ENCODE assay signal across 17 cellular contexts in the genomic region with DNA sequence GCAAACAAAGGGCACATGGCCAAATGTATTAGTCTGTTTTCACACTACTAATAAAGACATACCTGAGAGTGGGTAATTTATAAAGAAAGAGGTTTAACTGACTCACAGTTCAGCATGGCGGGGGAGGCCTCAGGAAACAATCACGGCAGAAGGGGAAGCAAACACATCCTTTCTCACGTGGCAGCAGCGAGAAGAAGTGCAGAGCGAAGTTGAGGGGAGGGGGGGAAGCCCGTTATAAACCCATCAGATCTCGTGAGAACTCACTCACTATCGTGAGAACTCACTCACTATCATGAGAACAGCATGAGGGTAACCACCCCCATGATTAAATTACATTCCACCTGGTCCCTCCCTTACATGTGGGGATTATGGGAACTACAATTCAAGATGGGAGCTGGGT.
"Had no signal": no experiment of that assay in that cellular context is flagged by ENCODE, and none has a peak within 500 bp of the region (broad histone marks: within the 10 kb centered on the region; RNA-seq: fewer than 3 reads in every experiment).

No MANE protein-coding gene starts in this region.

- ATAC-seq: activated naive CD8-positive, alpha-beta T cell treated with anti-CD3 and anti-CD28 coated beads, Interleukin-2, amount 50 U/mL, for 24 hours; lower lobe of right lung; naive thymus-derived CD4-positive, alpha-beta T cell had no signal

- DNase-seq: activated CD4-positive, alpha-beta T cell treated with anti-CD3 and anti-CD28 coated beads, Interleukin-2, amount 10 ng/mL, durations not matched to agents 24 days and 14 days; activated naive CD4-positive, alpha-beta T cell; activated naive CD8-positive, alpha-beta T cell treated with anti-CD3 and anti-CD28 coated beads, Interleukin-2, amount 50 U/mL, for 24 hours; activated T-cell treated with anti-CD3 and anti-CD28 coated beads, Interleukin-2, amount 50 U/mL, for 1 hour; effector CD4-positive, alpha-beta T cell; erythroblast; foreskin fibroblast; heart right ventricle; lower lobe of right lung; naive thymus-derived CD4-positive, alpha-beta T cell; retina; sigmoid colon; stimulated activated CD4-positive, alpha-beta T cell treated with anti-CD3 and anti-CD28 coated beads, Interleukin-15, amount 100 ng/mL, for 24 hours; stimulated activated naive B cell treated with anti-CD40 and anti-IgM and Interleukin-4, amounts not matched to agents 10 μg/mL and 1 μg/mL and 100 μg/mL, for 72 hours; T-helper 2 cell; testis had no signal

- H3K27ac Mint-ChIP-seq: activated CD4-positive, alpha-beta T cell treated with anti-CD3 and anti-CD28 coated beads, Interleukin-2, amount 10 ng/mL, durations not matched to agents 24 days and 14 days; activated naive CD8-positive, alpha-beta T cell treated with anti-CD3 and anti-CD28 coated beads, Interleukin-2, amount 50 U/mL, for 24 hours; stimulated activated naive B cell treated with anti-CD40 and anti-IgM and Interleukin-4, amounts not matched to agents 10 μg/mL and 1 μg/mL and 100 μg/mL, for 72 hours; type B pancreatic cell had no signal

- H3K27me3 Mint-ChIP-seq: activated CD4-positive, alpha-beta T cell treated with anti-CD3 and anti-CD28 coated beads, Interleukin-2, amount 10 ng/mL, durations not matched to agents 24 days and 14 days had no signal

- H3K36me3 Mint-ChIP-seq: naive thymus-derived CD4-positive, alpha-beta T cell had no signal

- H3K9me3 Mint-ChIP-seq: activated CD4-positive, alpha-beta T cell treated with anti-CD3 and anti-CD28 coated beads, Interleukin-2, amount 10 ng/mL, durations not matched to agents 24 days and 14 days; activated naive CD8-positive, alpha-beta T cell treated with anti-CD3 and anti-CD28 coated beads, Interleukin-2, amount 50 U/mL, for 24 hours; type B pancreatic cell had no signal

- H3K27ac ChIP-seq: lower lobe of right lung, testis had no signal

- H3K4me3 Mint-ChIP-seq: activated CD4-positive, alpha-beta T cell treated with anti-CD3 and anti-CD28 coated beads, Interleukin-2, amount 10 ng/mL, durations not matched to agents 24 days and 14 days; activated naive CD8-positive, alpha-beta T cell treated with anti-CD3 and anti-CD28 coated beads, Interleukin-2, amount 50 U/mL, for 24 hours; stimulated activated naive B cell treated with anti-CD40 and anti-IgM and Interleukin-4, amounts not matched to agents 10 μg/mL and 1 μg/mL and 100 μg/mL, for 72 hours; type B pancreatic cell had no signal
